In the genomic region with DNA sequence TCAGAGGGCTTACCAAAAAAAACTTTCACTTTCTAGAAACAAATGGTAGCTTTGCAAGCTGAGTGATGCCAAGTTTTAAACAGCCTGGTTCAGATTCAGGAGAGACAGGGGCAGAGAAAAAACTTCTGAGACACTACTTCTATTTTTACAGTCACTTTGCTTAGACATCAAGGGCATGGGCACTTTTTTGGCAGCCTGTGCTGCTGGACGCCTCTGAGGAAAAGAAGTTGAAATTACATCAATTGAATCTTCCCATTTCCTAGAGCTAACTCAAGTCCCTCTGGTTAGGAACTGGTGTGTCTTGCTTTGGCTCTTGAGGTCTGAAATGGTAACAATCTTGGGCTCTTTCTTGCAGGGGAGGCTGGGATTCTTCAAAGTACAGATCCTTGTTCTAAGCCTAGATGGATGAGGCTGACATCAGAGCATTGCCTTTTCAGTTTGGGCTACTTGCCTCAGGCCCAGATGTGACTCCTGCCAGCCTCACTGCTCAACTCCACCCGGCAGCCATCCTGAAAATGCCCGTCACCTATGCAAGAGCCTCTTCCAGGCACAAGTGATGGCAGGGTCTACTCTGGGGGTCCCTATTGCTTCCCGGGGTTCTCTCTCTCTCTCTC, we compare ENCODE assay signal across 9 cellular contexts.
DNase-seq lines count a peak whose midpoint lies in the region; ATAC-seq, FAIRE-seq and TF ChIP-seq lines count a peak whose summit lies in the region.
"Had no signal": no experiment of that assay in that cellular context is flagged by ENCODE, and none has a peak within 500 bp of the region (broad histone marks: within the 10 kb centered on the region; RNA-seq: fewer than 3 reads in every experiment).

No MANE protein-coding gene starts in this region.

- H3K27ac ChIP-seq in Karpas-422 (ENCODE audit: low read length) (peak overlapping the region; percentile 45), gastroesophageal sphincter (peak overlapping the region; percentile 62 to 84 (median 76)), thyroid gland (peak overlapping the region; percentile 11 to 66 (median 49))
- H3K27ac ChIP-seq: HL-60 had no signal

- no peak overlapping the region for H3K9ac ChIP-seq in Karpas-422 (ENCODE audit: low read length)

- H4K20me1 ChIP-seq in Karpas-422 (ENCODE audit: insufficient read depth, low read depth, low read length) = peaks cover 8% of the 10 kb centered on the region; the same call in 1 of the 2 replicates

- WGBS in gastroesophageal sphincter (ENCODE audit: low coverage in 1 of 2), 2 donors = 13 to 31% methylated on average over 3 of the region's 4 CpGs
- WGBS in thyroid gland, 2 donors = 51 to 64% methylated on average over 4 of the region's 4 CpGs

- peaks cover 4% of the 10 kb centered on the region for H3K9me3 Mint-ChIP-seq in activated CD4-positive, alpha-beta T cell treated with anti-CD3 and anti-CD28 coated beads, Interleukin-2, amount 10 ng/mL, durations not matched to agents 24 days and 14 days

- H3K36me3 Mint-ChIP-seq in activated CD4-positive, alpha-beta T cell treated with anti-CD3 and anti-CD28 coated beads, Interleukin-2, amount 10 ng/mL, durations not matched to agents 24 days and 14 days (ENCODE audit: low read depth) = peaks cover 4% of the 10 kb centered on the region

- no peaks in the 10 kb centered on the region for H3K9me2 ChIP-seq in Karpas-422 (replicated peaks; ENCODE audit: insufficient read depth, low read length)

- intact Hi-C loops in activated CD4-positive, alpha-beta T cell treated with anti-CD3 and anti-CD28 coated beads, Interleukin-2, amount 10 ng/mL, durations not matched to agents 24 days and 14 days (cut with micrococcal nuclease) = loop anchor here (1.0 to 5.0 kb wide), 9 partner anchors 33 to 369 kb away; no protein-coding TSS in a partner anchor
- intact Hi-C loops in thyroid gland (cut with DNase I) = no loop called here

- peaks cover 35% of the 10 kb centered on the region for H3K27me3 Mint-ChIP-seq in activated CD4-positive, alpha-beta T cell treated with anti-CD3 and anti-CD28 coated beads, Interleukin-2, amount 10 ng/mL, durations not matched to agents 24 days and 14 days

- H3K27ac Mint-ChIP-seq in activated CD4-positive, alpha-beta T cell treated with anti-CD3 and anti-CD28 coated beads, Interleukin-2, amount 10 ng/mL, durations not matched to agents 24 days and 14 days = peak overlapping the region; percentile 95

- no peak overlapping the region for H2AFZ ChIP-seq in Karpas-422 (ENCODE audit: low read length)

- peaks cover 47% of the 10 kb centered on the region for H3K4me1 Mint-ChIP-seq in activated CD4-positive, alpha-beta T cell treated with anti-CD3 and anti-CD28 coated beads, Interleukin-2, amount 10 ng/mL, durations not matched to agents 24 days and 14 days

- no peak for FAIRE-seq in HTR-8/SVneo (lab: Jason Lieb, UNC)

- H3K36me3 ChIP-seq in Karpas-422 (ENCODE audit: insufficient read depth, low read length) (peaks cover 23% of the 10 kb centered on the region; the same call in 1 of the 2 replicates), gastroesophageal sphincter (no peaks in the 10 kb centered on the region), thyroid gland (no peaks in the 10 kb centered on the region)

- H3K4me1 ChIP-seq in Karpas-422 (ENCODE audit: low read length) = peaks cover 71% of the 10 kb centered on the region
- peaks cover 10 to 75% (median 21%) of the 10 kb centered on the region in 3 donors for H3K4me1 ChIP-seq in gastroesophageal sphincter
- H3K4me1 ChIP-seq in thyroid gland = peaks cover 10 to 24% of the 10 kb centered on the region in 2 donors

- H3K9me3 ChIP-seq in Karpas-422 (ENCODE audit: low read length) = no peaks in the 10 kb centered on the region
- no peaks in the 10 kb centered on the region for H3K9me3 ChIP-seq in gastroesophageal sphincter
- no peaks in the 10 kb centered on the region for H3K9me3 ChIP-seq in thyroid gland

- no peak for TF ChIP-seq EP300 in gastroesophageal sphincter (IDR thresholded peaks at IDR 0.05)

- TF ChIP-seq POLR2A in gastroesophageal sphincter (IDR thresholded peaks at IDR 0.05) = no peak
- no peak for TF ChIP-seq POLR2A in thyroid gland (IDR thresholded peaks at IDR 0.05)

- peak overlapping the region; percentile 85 for H3K4me3 Mint-ChIP-seq in activated CD4-positive, alpha-beta T cell treated with anti-CD3 and anti-CD28 coated beads, Interleukin-2, amount 10 ng/mL, durations not matched to agents 24 days and 14 days

- TF ChIP-seq CTCF in gastroesophageal sphincter (IDR thresholded peaks at IDR 0.05) (no peak), thyroid gland (IDR thresholded peaks at IDR 0.05) (no peak)

- H3K4me3 ChIP-seq in Karpas-422 (ENCODE audit: low read length) (no peak overlapping the region), gastroesophageal sphincter (peak overlapping the region; percentile 4 to 26), thyroid gland (replicated peaks in 1 of 3) (no peak overlapping the region)

- H3K27me3 ChIP-seq in Karpas-422 (ENCODE audit: low read length) (no peaks in the 10 kb centered on the region), gastroesophageal sphincter (no peaks in the 10 kb centered on the region), thyroid gland (no peaks in the 10 kb centered on the region)

- no peak overlapping the region for H3K4me2 ChIP-seq in Karpas-422 (ENCODE audit: low read depth, low read length, poor library complexity, severe bottlenecking)

- peak; percentile 61 for ATAC-seq in gastroesophageal sphincter

- DNase-seq in activated CD4-positive, alpha-beta T cell treated with anti-CD3 and anti-CD28 coated beads, Interleukin-2, amount 10 ng/mL, durations not matched to agents 24 days and 14 days = peak; percentile 58
- DNase-seq in activated CD4-positive, alpha-beta T cell treated with anti-CD3 and anti-CD28 coated beads, Interleukin-2, amount 50 U/mL, for 4 hours = no peak
- DNase-seq in Karpas-422 (no peak), thyroid gland (peak; percentile 55 to 57), CD1c-positive myeloid dendritic cell (ENCODE audit: extremely low spot score) (no peak), dedifferentiated amniotic fluid mesenchymal stem cell (ENCODE audit: extremely low spot score) (no peak), HTR-8/SVneo (ENCODE audit: insufficient read length, low spot score) (no peak)

- H3K79me2 ChIP-seq in Karpas-422 (ENCODE audit: low read length) = peaks cover 97% of the 10 kb centered on the region

Comparison
In these comparisons a context has a peak if more than half of its experiments do, and no peak if none do; other contexts are left out.
1. DNase-seq: peak in activated CD4-positive, alpha-beta T cell treated with anti-CD3 and anti-CD28 coated beads, Interleukin-2, amount 10 ng/mL, durations not matched to agents 24 days and 14 days (single experiment) and thyroid gland (2 of 2); none in activated CD4-positive, alpha-beta T cell treated with anti-CD3 and anti-CD28 coated beads, Interleukin-2, amount 50 U/mL, for 4 hours (0 of 2), Karpas-422 (single experiment), CD1c-positive myeloid dendritic cell (single experiment), dedifferentiated amniotic fluid mesenchymal stem cell (single experiment) and HTR-8/SVneo (single experiment).
2. H3K4me3 ChIP-seq: peak in gastroesophageal sphincter (2 of 2); none in Karpas-422 (single experiment) and thyroid gland (0 of 3).
3. Peak in every context shown above with its lines, with median percentiles within 50 percentile points of each other: H3K27ac ChIP-seq.